1 cellular context compared by ENCODE assay signal in genomic region chr17:80959330-80960036, GRCh38.
TF ChIP-seq lines count a peak whose summit lies in the region.

No MANE protein-coding gene starts in this region.

TF ChIP-seq in GM23338, 12 proteins besides CTCF, POLR2A, EP300 and RAD21 (continued from another document):
- no peak for TF ChIP-seq ZNF462 (CRISPR knock-in tag; IDR thresholded peaks at IDR 0.05)
- TF ChIP-seq REST (IDR thresholded peaks at IDR 0.05; ENCODE audit: unreplicated experiment), result no peak
- no peak for TF ChIP-seq EZH2 (IDR thresholded peaks at IDR 0.05; ENCODE audit: low read depth, unreplicated experiment)
